Comparison of ENCODE assay signal across 22 cellular contexts in the genomic region with DNA sequence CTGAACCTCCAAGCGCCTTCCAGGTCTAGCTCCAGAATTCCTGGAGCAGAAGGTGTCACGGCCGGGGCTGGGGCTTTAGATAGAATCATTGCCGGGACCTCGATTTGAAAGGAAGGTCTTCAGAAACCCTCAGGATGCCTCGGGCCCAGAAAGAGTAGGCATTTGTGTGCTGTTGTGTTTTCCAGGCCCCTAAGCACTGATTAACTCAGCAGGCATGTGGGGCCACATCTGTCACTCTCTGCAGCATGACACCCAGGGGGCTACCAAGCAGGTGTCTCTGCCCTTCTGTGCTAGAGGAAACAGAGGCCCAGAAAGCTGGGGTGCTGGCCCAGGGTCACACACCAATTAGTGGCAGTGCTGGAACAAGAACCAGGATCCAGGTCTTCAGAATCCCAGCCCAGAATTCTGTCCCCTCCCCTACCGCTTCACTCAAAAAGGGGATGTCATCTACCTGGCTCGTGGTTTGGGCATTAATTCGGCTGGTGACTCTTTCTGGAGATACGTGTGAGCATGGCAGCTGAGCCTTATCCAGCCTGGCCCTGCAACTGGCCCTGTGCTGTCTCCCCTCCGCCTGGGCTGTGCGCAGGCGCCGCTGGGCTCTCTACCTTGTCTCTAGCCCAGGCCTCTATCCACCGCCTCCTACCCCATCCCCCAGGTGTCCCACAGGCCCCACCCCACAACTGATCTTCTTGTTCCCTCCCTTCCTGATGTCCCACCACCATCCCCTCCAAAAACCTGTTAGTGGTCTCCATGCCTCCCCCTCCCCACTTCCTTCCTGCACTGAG.
"Had no signal": no experiment of that assay in that cellular context is flagged by ENCODE, and none has a peak within 500 bp of the region (broad histone marks: within the 10 kb centered on the region; RNA-seq: fewer than 3 reads in every experiment).

No MANE protein-coding gene starts in this region.

- H3K4me3 ChIP-seq: coronary artery, lower lobe of right lung, mucosa of descending colon, uterus had no signal

- H3K27ac Mint-ChIP-seq: activated naive CD8-positive, alpha-beta T cell treated with anti-CD3 and anti-CD28 coated beads, Interleukin-2, amount 10 ng/mL, durations not matched to agents 7 days and 5 days; immature natural killer cell; progenitor cell of endocrine pancreas; stimulated activated naive B cell treated with anti-CD40 and anti-IgM and Interleukin-4, amounts not matched to agents 10 μg/mL and 1 μg/mL and 100 μg/mL, for 72 hours had no signal

- H3K36me3 Mint-ChIP-seq: activated naive CD8-positive, alpha-beta T cell treated with anti-CD3 and anti-CD28 coated beads, Interleukin-2, amount 10 ng/mL, durations not matched to agents 7 days and 5 days; immature natural killer cell; stimulated activated naive B cell treated with anti-CD40 and anti-IgM and Interleukin-4, amounts not matched to agents 10 μg/mL and 1 μg/mL and 100 μg/mL, for 72 hours had no signal

- H3K27ac ChIP-seq: coronary artery, lower lobe of right lung, uterus had no signal

- ATAC-seq: left lobe of liver; lower lobe of right lung; mucosa of descending colon; stimulated activated naive B cell treated with anti-CD40 and anti-IgM and Interleukin-4, amounts not matched to agents 10 μg/mL and 1 μg/mL and 100 μg/mL, for 72 hours had no signal

- H3K27me3 ChIP-seq: uterus had no signal

- H3K27me3 Mint-ChIP-seq: activated naive CD8-positive, alpha-beta T cell treated with anti-CD3 and anti-CD28 coated beads, Interleukin-2, amount 10 ng/mL, durations not matched to agents 7 days and 5 days had no signal

- H3K4me1 ChIP-seq: lower lobe of right lung, uterus had no signal

- H3K4me3 Mint-ChIP-seq: activated naive CD8-positive, alpha-beta T cell treated with anti-CD3 and anti-CD28 coated beads, Interleukin-2, amount 10 ng/mL, durations not matched to agents 7 days and 5 days; immature natural killer cell; stimulated activated naive B cell treated with anti-CD40 and anti-IgM and Interleukin-4, amounts not matched to agents 10 μg/mL and 1 μg/mL and 100 μg/mL, for 72 hours had no signal

- H3K9me3 ChIP-seq: lower lobe of right lung, mucosa of descending colon, uterus had no signal

- DNase-seq: activated CD4-positive, alpha-beta T cell treated with anti-CD3 and anti-CD28 coated beads for 4 hours; activated CD4-positive, alpha-beta T cell treated with anti-CD3 and anti-CD28 coated beads, Interleukin-2, amount 50 U/mL, for 48 hours; activated CD4-positive, CD25-positive, alpha-beta regulatory T cell; activated CD8-positive, alpha-beta memory T cell treated with anti-CD3 and anti-CD28 coated beads, Interleukin-2, amount 50 U/mL, for 48 hours; activated naive CD4-positive, alpha-beta T cell treated with Interleukin-2 at 50 U/mL for 16 hours; activated naive CD8-positive, alpha-beta T cell treated with anti-CD3 and anti-CD28 coated beads, Interleukin-2, amount 10 ng/mL, durations not matched to agents 7 days and 5 days; activated T-cell treated with anti-CD3 and anti-CD28 coated beads, Interleukin-2, amount 50 U/mL, for 48 hours; amygdala; cerebellar nuclear complex; immature natural killer cell; lower lobe of right lung; mesendoderm; retina; stimulated activated CD4-positive, alpha-beta T cell treated with anti-CD3 and anti-CD28 coated beads, Interleukin-2, amount 100 ng/mL, for 48 hours; stimulated activated CD8-positive, alpha-beta memory T cell treated with anti-CD3 and anti-CD28 coated beads, Interleukin-4, amount 100 ng/mL, for 48 hours; stimulated activated naive B cell treated with anti-CD40 and anti-IgM and Interleukin-4, amounts not matched to agents 10 μg/mL and 1 μg/mL and 100 μg/mL, for 72 hours; trophoblast cell; uterus had no signal

- H3K36me3 ChIP-seq: lower lobe of right lung, uterus had no signal
